ENCODE assay signal across 8 cellular contexts in the genomic region with DNA sequence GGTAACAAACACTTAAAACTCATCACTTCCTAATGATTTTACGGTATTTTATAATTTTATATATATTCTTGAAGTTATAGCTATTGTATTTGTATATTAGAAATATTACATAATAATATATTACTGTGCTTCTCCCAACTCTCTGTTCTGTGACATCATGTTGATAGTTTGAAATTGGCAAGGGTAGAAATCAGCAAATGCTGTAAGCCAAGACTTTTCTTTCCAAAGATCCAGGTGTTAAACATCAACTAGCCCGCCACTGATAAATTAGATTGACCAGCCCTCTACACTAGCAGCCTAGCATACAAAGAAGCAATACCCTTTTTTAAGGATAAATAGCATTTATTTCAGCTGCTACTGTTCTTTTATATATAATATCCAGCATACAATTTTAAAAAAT.
"Had no signal": no experiment of that assay in that cellular context is flagged by ENCODE, and none has a peak within 500 bp of the region (broad histone marks: within the 10 kb centered on the region; RNA-seq: fewer than 3 reads in every experiment).

No MANE protein-coding gene starts in this region.

- H3K9me3 ChIP-seq: HAP-1 had no signal

- H3K4me3 ChIP-seq: GM23248, HAP-1 had no signal

- H3K4me1 ChIP-seq: HAP-1 had no signal

- ATAC-seq: HCT116 had no signal

- DNase-seq: GM23248, GOT3, H7, HFFc6, KBM-7 had no signal

- H3K36me3 ChIP-seq: HAP-1 had no signal

- FAIRE-seq: HTR-8/SVneo had no signal

- H3K27ac ChIP-seq: GM23248 had no signal
